ENCODE assay signal across 31 cellular contexts in genomic region chr1:232915212-232915611, GRCh38.
"Had no signal": no experiment of that assay in that cellular context is flagged by ENCODE, and none has a peak within 500 bp of the region (broad histone marks: within the 10 kb centered on the region; RNA-seq: fewer than 3 reads in every experiment).

No MANE protein-coding gene starts in this region.

- H3K27me3 ChIP-seq: gastroesophageal sphincter, heart left ventricle, right atrium auricular region, suprapubic skin, transverse colon, upper lobe of right lung, uterus had no signal

- H3K4me1 ChIP-seq: gastroesophageal sphincter, prostate gland, right atrium auricular region, suprapubic skin, upper lobe of right lung, uterus had no signal

- H3K4me2 ChIP-seq: smooth muscle cell had no signal

- ATAC-seq: effector memory CD8-positive, alpha-beta T cell; esophagus mucosa; gastroesophageal sphincter; heart left ventricle; left lobe of liver; mucosa of descending colon; natural killer cell treated with Interleukin-12 subunit alpha and Interleukin-12 subunit beta and Interleukin-15 and Interleukin-18, amount 100 ng/mL, for 72 hours; sciatic nerve; stimulated activated naive CD8-positive, alpha-beta T cell treated with anti-CD3 and anti-CD28 coated beads, Interleukin-15, amount 100 ng/mL, for 72 hours; upper lobe of right lung had no signal

- H3K9me3 Mint-ChIP-seq: effector memory CD8-positive, alpha-beta T cell; natural killer cell treated with Interleukin-12 subunit alpha and Interleukin-12 subunit beta and Interleukin-15 and Interleukin-18, amount 100 ng/mL, for 72 hours had no signal

- H3K4me3 ChIP-seq: gastroesophageal sphincter, heart left ventricle, lung, mucosa of descending colon, prostate gland, right atrium auricular region, smooth muscle cell, suprapubic skin, transverse colon, upper lobe of right lung, uterus had no signal

- DNase-seq: cortex of kidney; effector memory CD8-positive, alpha-beta T cell; foreskin fibroblast; heart left ventricle; hippocampal formation; immature natural killer cell; islet precursor cell; mesenchymal stem cell; mucosa of descending colon; naive B cell; stimulated activated CD4-positive, alpha-beta T cell treated with anti-CD3 and anti-CD28 coated beads, Interleukin-12 subunit alpha, Interleukin-12 subunit beta, amount 100 ng/mL, for 4 hours; stimulated activated CD4-positive, alpha-beta T cell treated with anti-CD3 and anti-CD28 coated beads, Interleukin-1b, Interleukin-23, amount 100 ng/mL, for 48 hours; stimulated activated CD4-positive, alpha-beta T cell treated with anti-CD3 and anti-CD28 coated beads, Interleukin-4, amount 100 ng/mL, for 1 hour; stimulated activated CD8-positive, alpha-beta memory T cell treated with anti-CD3 and anti-CD28 coated beads, Interleukin-4, amount 100 ng/mL, for 48 hours; stimulated activated naive CD4-positive, alpha-beta T cell; stimulated activated naive CD8-positive, alpha-beta T cell treated with anti-CD3 and anti-CD28 coated beads, Interleukin-15, amount 100 ng/mL, for 72 hours; transverse colon; upper lobe of right lung; uterus had no signal

- H3K27me3 Mint-ChIP-seq: effector memory CD8-positive, alpha-beta T cell; stimulated activated naive CD8-positive, alpha-beta T cell treated with anti-CD3 and anti-CD28 coated beads, Interleukin-15, amount 100 ng/mL, for 72 hours had no signal

- H3K9me3 ChIP-seq: gastroesophageal sphincter, heart left ventricle, mucosa of descending colon, prostate gland, right atrium auricular region, suprapubic skin, transverse colon, upper lobe of right lung, uterus had no signal

- H3K36me3 ChIP-seq: gastroesophageal sphincter, heart left ventricle, prostate gland, right atrium auricular region, suprapubic skin, transverse colon, upper lobe of right lung, uterus had no signal

- H3K36me3 Mint-ChIP-seq: mesothelial cell of epicardium; naive B cell; natural killer cell treated with Interleukin-12 subunit alpha and Interleukin-12 subunit beta and Interleukin-15 and Interleukin-18, amount 100 ng/mL, for 72 hours had no signal

- H3K27ac Mint-ChIP-seq: effector memory CD8-positive, alpha-beta T cell; mesothelial cell of epicardium; naive B cell; natural killer cell treated with Interleukin-12 subunit alpha and Interleukin-12 subunit beta and Interleukin-15 and Interleukin-18, amount 100 ng/mL, for 72 hours; stimulated activated naive CD8-positive, alpha-beta T cell treated with anti-CD3 and anti-CD28 coated beads, Interleukin-15, amount 100 ng/mL, for 72 hours had no signal

- H3K27ac ChIP-seq: gastroesophageal sphincter, heart left ventricle, prostate gland, right atrium auricular region, suprapubic skin, transverse colon, upper lobe of right lung, uterus had no signal

- H3K4me3 Mint-ChIP-seq: effector memory CD8-positive, alpha-beta T cell; immature natural killer cell; mesothelial cell of epicardium; naive B cell; natural killer cell treated with Interleukin-12 subunit alpha and Interleukin-12 subunit beta and Interleukin-15 and Interleukin-18, amount 100 ng/mL, for 72 hours; neural crest cell had no signal

- H3K4me1 Mint-ChIP-seq: naive B cell had no signal
